Comparison of ENCODE assay signal across 11 cellular contexts in genomic region chr2:120596990-120597594, GRCh38.
DNase-seq lines count a peak whose midpoint lies in the region; FAIRE-seq and TF ChIP-seq lines count a peak whose summit lies in the region.
"Had no signal": no experiment of that assay in that cellular context is flagged by ENCODE, and none has a peak within 500 bp of the region (broad histone marks: within the 10 kb centered on the region; RNA-seq: fewer than 3 reads in every experiment).

No MANE protein-coding gene starts in this region.

- in situ Hi-C loops in SK-MEL-5 (cut with HindIII; ENCODE audit: low pct_unique_long_range_greater_than_20kb, low sequenced_read_pairs): no loop called here

- H3K36me3 ChIP-seq in ovary: no peaks in the 10 kb centered on the region

- TF ChIP-seq CTCF in ovary (IDR thresholded peaks at IDR 0.05): no peak
- no peak for TF ChIP-seq CTCF in D721Med (IDR thresholded peaks at IDR 0.05; ENCODE audit: insufficient read depth, missing control alignments)

- no peaks in the 10 kb centered on the region for H3K9me3 ChIP-seq in ovary

- peaks cover 10% of the 10 kb centered on the region for H3K4me1 ChIP-seq in ovary (ENCODE audit: insufficient read depth)

- no peak for TF ChIP-seq POLR2A in ovary (IDR thresholded peaks at IDR 0.05)

- peak; percentile 90 for DNase-seq in AG20443 (ENCODE audit: low spot score)
- DNase-seq in SK-MEL-5 (ENCODE audit: low read depth, low spot score): peak; percentile 14
- DNase-seq in fibroblast of the conjunctiva (ENCODE audit: low read depth): peak; percentile 78
- peak; percentile 35 to 62 (median 50) for DNase-seq in ovary
- no peak for DNase-seq in NK-92 treated with Interleukin-12 subunit alpha and Interleukin-12 subunit beta, amount 100 ng/mL, for 24 hours (lab: John Stamatoyannopoulos, UW)
- no peak for DNase-seq in D721Med (ENCODE audit: insufficient read length, low spot score)
- DNase-seq in LoVo (ENCODE audit: low spot score): no peak
- DNase-seq in NCI-H1092 (lab: John Stamatoyannopoulos, UW): no peak
- DNase-seq: activated naive CD4-positive, alpha-beta T cell treated with anti-CD3 and anti-CD28 coated beads, Interleukin-2, amount 10 ng/mL, durations not matched to agents 7 days and 5 days; CD8-positive, alpha-beta T cell; MM.1S had no signal

- no peak for TF ChIP-seq EP300 in ovary (IDR thresholded peaks at IDR 0.05)

- H3K27me3 ChIP-seq in ovary: no peaks in the 10 kb centered on the region

- H3K27ac ChIP-seq in ovary: peak overlapping the region in 1 of 2 donors; percentile 17

- 14 to 24% (median 23%) methylated on average over 12 of the region's 12 CpGs for WGBS in ovary, 3 donors

- no peak overlapping the region for H3K4me3 ChIP-seq in ovary

- no peak for FAIRE-seq in D721Med (lab: Jason Lieb, UNC)

- intact Hi-C loops in ovary (cut with DNase I): no loop called here

Comparison
In these comparisons a context has a peak if more than half of its experiments do, and no peak if none do; other contexts are left out.
1. DNase-seq: peak in AG20443 (single experiment), SK-MEL-5 (single experiment), fibroblast of the conjunctiva (single experiment) and ovary (5 of 5); none in NK-92 treated with Interleukin-12 subunit alpha and Interleukin-12 subunit beta, amount 100 ng/mL, for 24 hours (single experiment), D721Med (single experiment), LoVo (single experiment) and NCI-H1092 (single experiment).